In the genomic region with DNA sequence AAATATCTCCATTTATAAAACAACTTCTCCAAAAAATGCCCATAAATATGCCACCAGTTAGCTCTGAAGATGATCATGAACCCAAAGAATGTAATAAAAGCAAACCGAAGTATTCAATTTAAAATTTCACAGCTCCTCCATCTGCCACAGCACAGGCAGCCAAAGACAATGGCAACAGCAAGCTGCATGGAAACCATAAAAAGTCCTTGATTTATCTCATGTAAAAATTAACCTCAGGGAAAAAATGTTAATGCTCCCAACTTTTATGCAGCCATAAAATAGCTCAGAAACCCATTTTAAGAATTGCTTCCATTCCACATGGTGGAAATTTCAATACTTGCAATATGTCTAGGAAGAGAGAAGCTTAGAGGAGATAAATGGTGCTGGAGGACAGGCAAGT, we compare ENCODE assay signal across 22 cellular contexts.
"Had no signal": no experiment of that assay in that cellular context is flagged by ENCODE, and none has a peak within 500 bp of the region (broad histone marks: within the 10 kb centered on the region; RNA-seq: fewer than 3 reads in every experiment).

No MANE protein-coding gene starts in this region.

- ATAC-seq: effector memory CD8-positive, alpha-beta T cell; esophagus mucosa; gastrocnemius medialis; heart right ventricle; left cardiac atrium; left lung; left ventricle myocardium superior; naive thymus-derived CD4-positive, alpha-beta T cell had no signal

- DNase-seq: colonic mucosa; cortex of kidney; effector CD8-positive, alpha-beta T cell; effector memory CD8-positive, alpha-beta T cell; endodermal cell; erythroblast; esophagus squamous epithelium; foreskin fibroblast; foreskin melanocyte; gastrocnemius medialis; glutamatergic neuron; head of caudate nucleus; heart right ventricle; hippocampal formation; left cardiac atrium; left lung; left ventricle myocardium superior; mammary epithelial cell; mesendoderm; midbrain; naive thymus-derived CD4-positive, alpha-beta T cell had no signal
